Comparison of ENCODE assay signal across 1 cellular context in genomic region chr5:139312075-139312474, GRCh38.
TF ChIP-seq lines count a peak whose summit lies in the region.

No MANE protein-coding gene starts in this region.

TF ChIP-seq in HCT116, 20 proteins besides CTCF, POLR2A, EP300 and RAD21:
- TF ChIP-seq REST (IDR thresholded peaks at IDR 0.05; ENCODE audit: low read depth) (no peak), ZBTB33 (IDR thresholded peaks at IDR 0.05; ENCODE audit: extremely low read depth, insufficient replicate concordance, low read length) (no peak), SP1 (IDR thresholded peaks at IDR 0.05; ENCODE audit: low read depth) (no peak), SRF (IDR thresholded peaks at IDR 0.05; ENCODE audit: low read depth) (no peak), CBX3 (IDR thresholded peaks at IDR 0.05; ENCODE audit: low read depth) (no peak), EGR1 (IDR thresholded peaks at IDR 0.05; ENCODE audit: low read depth) (no peak), TCF7L2 (IDR thresholded peaks at IDR 0.05; ENCODE audit: borderline replicate concordance, extremely low read depth, insufficient read depth, insufficient read length) (no peak), SIN3A (IDR thresholded peaks at IDR 0.05; ENCODE audit: low read depth) (no peak), ZNF274 (IDR thresholded peaks at IDR 0.05; ENCODE audit: low read depth, low read length) (no peak), CEBPB (IDR thresholded peaks at IDR 0.05; ENCODE audit: low read depth) (no peak), EZH2 (IDR thresholded peaks at IDR 0.05) (no peak), ELF1 (IDR thresholded peaks at IDR 0.05; ENCODE audit: borderline replicate concordance, low read depth) (no peak), POLR2AphosphoS5 (IDR thresholded peaks at IDR 0.05; ENCODE audit: low read depth, low read length) (no peak), ZFX (IDR thresholded peaks at IDR 0.05) (no peak), YY1 (IDR thresholded peaks at IDR 0.05; ENCODE audit: extremely low read depth, insufficient replicate concordance, low read depth, low read length) (no peak), EZH2phosphoT487 (IDR thresholded peaks at IDR 0.05; ENCODE audit: borderline replicate concordance) (no peak), JUND (IDR thresholded peaks at IDR 0.05) (no peak), FOSL1 (IDR thresholded peaks at IDR 0.05; ENCODE audit: low read depth) (no peak), ATF3 (IDR thresholded peaks at IDR 0.05) (no peak), MAX (IDR thresholded peaks at IDR 0.05) (no peak)
